In genomic region chr10:32958085-32958991, GRCh38 we compare ENCODE assay signal across 8 cellular contexts. TPM values are rescaled to one million over a fixed set of nuclear protein-coding genes. Genes with fewer than 3 reads are reported as not detected.
A peak's percentile ranks its signal among the peaks of the same experiment; 100 is the strongest.
DNase-seq lines count a peak whose midpoint lies in the region; ATAC-seq and TF ChIP-seq lines count a peak whose summit lies in the region.

Gene ITGB1, minus strand, starts transcription at chr10:32958230. Its CDS starts 22,672 bp downstream, at chr10:32935558.

- H3K4me3 ChIP-seq in Loucy (ENCODE audit: low read length, poor library complexity, severe bottlenecking) (peak within 1 kb of the TSS; percentile 85), RWPE2 (ENCODE audit: severe bottlenecking) (peak within 1 kb of the TSS; percentile 83), fibroblast of the aortic adventitia (ENCODE audit: low read depth, low read length) (peak within 1 kb of the TSS; percentile 84)

- no peaks in the 10 kb centered on the region for H3F3A ChIP-seq in Loucy (ENCODE audit: low read depth)

- DNase-seq in Daoy (ENCODE audit: low read depth) (peak; percentile 98), GOT3 (lab: John Stamatoyannopoulos, UW) (peak; percentile 89), RWPE2 (ENCODE audit: low spot score) (peak; percentile 97), fibroblast of the aortic adventitia (ENCODE audit: low read depth) (peak; percentile 92)
- peak; percentile 96 for DNase-seq in activated effector memory CD4-positive, alpha-beta T cell treated with anti-CD3 and anti-CD28 coated beads, Interleukin-2, amount 50 U/mL, for 16 hours
- peak; percentile 91 for DNase-seq in stimulated activated naive CD8-positive, alpha-beta T cell treated with anti-CD3 and anti-CD28 coated beads, Interleukin-15, Interleukin-2, amounts not matched to agents 100 U/mL and 50 U/mL, for 24 hours

- H3K4me1 Mint-ChIP-seq in nephron, result peaks cover 61% of the 10 kb centered on the region

- TF ChIP-seq CTCF in Loucy (conservative IDR thresholded peaks at IDR 0.05; ENCODE audit: low read length) (no peak), RWPE2 (IDR thresholded peaks at IDR 0.05; ENCODE audit: poor library complexity, severe bottlenecking) (no peak), fibroblast of the aortic adventitia (IDR thresholded peaks at IDR 0.05; ENCODE audit: insufficient read depth, low read length) (no peak), nephron (IDR thresholded peaks at IDR 0.05; ENCODE audit: unreplicated experiment in 3 of 3) (no peak)

- H3K79me2 ChIP-seq in Loucy (ENCODE audit: insufficient read depth, low read length), result peaks cover 61% of the 10 kb centered on the region

- no peaks in the 10 kb centered on the region for H3K9me2 ChIP-seq in Loucy (replicated peaks; ENCODE audit: low read depth, low read length)

- H3K9me3 ChIP-seq in Loucy (ENCODE audit: insufficient read depth, low read depth, low read length) (no peaks in the 10 kb centered on the region), RWPE2 (ENCODE audit: severe bottlenecking) (no peaks in the 10 kb centered on the region)

- no peaks in the 10 kb centered on the region for H3K27me3 Mint-ChIP-seq in nephron (ENCODE audit: low read depth)

- H4K20me1 ChIP-seq in Loucy (ENCODE audit: insufficient read depth, low read length, poor library complexity, severe bottlenecking), result peaks cover 42% of the 10 kb centered on the region

- peak within 1 kb of the TSS; percentile 99 for H3K4me2 ChIP-seq in Loucy (ENCODE audit: low read depth, low read length, poor library complexity, severe bottlenecking)

- peak; percentile 69 for ATAC-seq in RWPE2 (ENCODE audit: low read depth)
- ATAC-seq in stimulated activated naive CD8-positive, alpha-beta T cell treated with anti-CD3 and anti-CD28 coated beads, Interleukin-15, Interleukin-2, amounts not matched to agents 100 U/mL and 50 U/mL, for 24 hours, result peak; percentile 88

- peak within 1 kb of the TSS; percentile 95 to 99 (median 96) for H3K4me3 Mint-ChIP-seq in nephron

- no peaks in the 10 kb centered on the region for H3K27me3 ChIP-seq in Loucy (ENCODE audit: insufficient read depth, low read length, poor library complexity, severe bottlenecking)
- H3K27me3 ChIP-seq in RWPE2 (ENCODE audit: insufficient read depth, poor library complexity, severe bottlenecking), result no peaks in the 10 kb centered on the region

- H3K36me3 ChIP-seq in Loucy (ENCODE audit: insufficient read depth, low read length) (no peaks in the 10 kb centered on the region), RWPE2 (ENCODE audit: low read depth) (peaks cover 40% of the 10 kb centered on the region)

- H3K27ac ChIP-seq in RWPE2 (ENCODE audit: poor library complexity, severe bottlenecking), result peak within 1 kb of the TSS; percentile 95

- peak within 1 kb of the TSS; percentile 91 for H2AFZ ChIP-seq in Loucy (ENCODE audit: low read length)

- no peaks in the 10 kb centered on the region for H3K9me3 Mint-ChIP-seq in nephron

- H3K27ac Mint-ChIP-seq in nephron, result peak within 1 kb of the TSS; percentile 98 to 99 (median 99)

- H3K36me3 Mint-ChIP-seq in nephron (ENCODE audit: low read depth), result no peaks in the 10 kb centered on the region

- peak within 1 kb of the TSS; percentile 84 for H3K9ac ChIP-seq in Loucy (ENCODE audit: low read depth, low read length, poor library complexity, severe bottlenecking)

- H3K4me1 ChIP-seq in Loucy (ENCODE audit: insufficient read depth, low read length, poor library complexity, severe bottlenecking), result peaks cover 63% of the 10 kb centered on the region
- peaks cover 29% of the 10 kb centered on the region for H3K4me1 ChIP-seq in RWPE2 (ENCODE audit: insufficient read depth, poor library complexity, severe bottlenecking)

RNA-seq across cellular contexts. Expression of gene ITGB1, which starts in this region (rescaled TPM):
- total RNA-seq in Daoy (2014; rRNA removed; shearing (Covaris generic)), result 534 and 586 TPM in 2 replicates
- total RNA-seq in fibroblast of the aortic adventitia (ENCODE audit: low replicate concordance), result 2,201 and 3,050 TPM in 2 replicates

Comparison
In these comparisons a context has a peak if more than half of its experiments do, and no peak if none do; other contexts are left out.
1. Peak in every context shown above with its lines: DNase-seq, ATAC-seq, H3K4me3 ChIP-seq and H3K27ac ChIP-seq.